Comparison of ENCODE assay signal across 1 cellular context in genomic region chr10:131088619-131089018, GRCh38.
A peak's percentile ranks its signal among the peaks of the same experiment; 100 is the strongest.
TF ChIP-seq lines count a peak whose summit lies in the region.

No MANE protein-coding gene starts in this region.

TF ChIP-seq in HepG2, 621 proteins besides CTCF, POLR2A, EP300 and RAD21:
- TF ChIP-seq IKZF4 (CRISPR knock-in tag; IDR thresholded peaks at IDR 0.05; ENCODE audit: borderline replicate concordance, low read depth, not compliant biosample characterization) (no peak), ZFAT (CRISPR knock-in tag; conservative IDR thresholded peaks at IDR 0.05) (no peak), ZNF569 (CRISPR knock-in tag; IDR thresholded peaks at IDR 0.05; ENCODE audit: borderline replicate concordance) (no peak), SAP130 (CRISPR knock-in tag; IDR thresholded peaks at IDR 0.05; ENCODE audit: low read depth) (no peak), JARID2 (CRISPR knock-in tag; IDR thresholded peaks at IDR 0.05; ENCODE audit: insufficient replicate concordance) (no peak), RFX3 (CRISPR knock-in tag; IDR thresholded peaks at IDR 0.05) (no peak), ISX (CRISPR knock-in tag; conservative IDR thresholded peaks at IDR 0.05) (no peak), FOXJ3 (CRISPR knock-in tag; IDR thresholded peaks at IDR 0.05; ENCODE audit: borderline replicate concordance) (no peak), AGO1 (IDR thresholded peaks at IDR 0.05; ENCODE audit: low read depth, low read length, poor library complexity, severe bottlenecking) (no peak), CSRNP2 (CRISPR knock-in tag; conservative IDR thresholded peaks at IDR 0.05; ENCODE audit: low read depth) (no peak), NFIB (CRISPR knock-in tag; IDR thresholded peaks at IDR 0.05; ENCODE audit: borderline replicate concordance) (no peak), PAF1 (CRISPR knock-in tag; IDR thresholded peaks at IDR 0.05) (no peak), MXI1 (IDR thresholded peaks at IDR 0.05; ENCODE audit: borderline replicate concordance, low read depth, low read length) (no peak), MAZ (IDR thresholded peaks at IDR 0.05; ENCODE audit: borderline replicate concordance, low read depth, low read length) (no peak), MAZ (CRISPR knock-in tag; IDR thresholded peaks at IDR 0.05; ENCODE audit: low read depth) (no peak), CREB1 (IDR thresholded peaks at IDR 0.05) (peak; percentile 85), CREB1 (CRISPR knock-in tag; IDR thresholded peaks at IDR 0.05) (no peak), FOXK2 (IDR thresholded peaks at IDR 0.05) (no peak), YEATS4 (CRISPR knock-in tag; IDR thresholded peaks at IDR 0.05; ENCODE audit: borderline replicate concordance) (no peak), ATF7 (IDR thresholded peaks at IDR 0.05) (peak; percentile 79), ATF7 (CRISPR knock-in tag; IDR thresholded peaks at IDR 0.05) (no peak)
- TF ChIP-seq, protein P1, sequence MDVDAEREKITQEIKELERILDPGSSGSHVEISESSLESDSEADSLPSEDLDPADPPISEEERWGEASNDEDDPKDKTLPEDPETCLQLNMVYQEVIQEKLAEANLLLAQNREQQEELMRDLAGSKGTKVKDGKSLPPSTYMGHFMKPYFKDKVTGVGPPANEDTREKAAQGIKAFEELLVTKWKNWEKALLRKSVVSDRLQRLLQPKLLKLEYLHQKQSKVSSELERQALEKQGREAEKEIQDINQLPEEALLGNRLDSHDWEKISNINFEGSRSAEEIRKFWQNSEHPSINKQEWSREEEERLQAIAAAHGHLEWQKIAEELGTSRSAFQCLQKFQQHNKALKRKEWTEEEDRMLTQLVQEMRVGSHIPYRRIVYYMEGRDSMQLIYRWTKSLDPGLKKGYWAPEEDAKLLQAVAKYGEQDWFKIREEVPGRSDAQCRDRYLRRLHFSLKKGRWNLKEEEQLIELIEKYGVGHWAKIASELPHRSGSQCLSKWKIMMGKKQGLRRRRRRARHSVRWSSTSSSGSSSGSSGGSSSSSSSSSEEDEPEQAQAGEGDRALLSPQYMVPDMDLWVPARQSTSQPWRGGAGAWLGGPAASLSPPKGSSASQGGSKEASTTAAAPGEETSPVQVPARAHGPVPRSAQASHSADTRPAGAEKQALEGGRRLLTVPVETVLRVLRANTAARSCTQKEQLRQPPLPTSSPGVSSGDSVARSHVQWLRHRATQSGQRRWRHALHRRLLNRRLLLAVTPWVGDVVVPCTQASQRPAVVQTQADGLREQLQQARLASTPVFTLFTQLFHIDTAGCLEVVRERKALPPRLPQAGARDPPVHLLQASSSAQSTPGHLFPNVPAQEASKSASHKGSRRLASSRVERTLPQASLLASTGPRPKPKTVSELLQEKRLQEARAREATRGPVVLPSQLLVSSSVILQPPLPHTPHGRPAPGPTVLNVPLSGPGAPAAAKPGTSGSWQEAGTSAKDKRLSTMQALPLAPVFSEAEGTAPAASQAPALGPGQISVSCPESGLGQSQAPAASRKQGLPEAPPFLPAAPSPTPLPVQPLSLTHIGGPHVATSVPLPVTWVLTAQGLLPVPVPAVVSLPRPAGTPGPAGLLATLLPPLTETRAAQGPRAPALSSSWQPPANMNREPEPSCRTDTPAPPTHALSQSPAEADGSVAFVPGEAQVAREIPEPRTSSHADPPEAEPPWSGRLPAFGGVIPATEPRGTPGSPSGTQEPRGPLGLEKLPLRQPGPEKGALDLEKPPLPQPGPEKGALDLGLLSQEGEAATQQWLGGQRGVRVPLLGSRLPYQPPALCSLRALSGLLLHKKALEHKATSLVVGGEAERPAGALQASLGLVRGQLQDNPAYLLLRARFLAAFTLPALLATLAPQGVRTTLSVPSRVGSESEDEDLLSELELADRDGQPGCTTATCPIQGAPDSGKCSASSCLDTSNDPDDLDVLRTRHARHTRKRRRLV (CRISPR knock-in tag; IDR thresholded peaks at IDR 0.05) = no peak
- TF ChIP-seq, protein P2, sequence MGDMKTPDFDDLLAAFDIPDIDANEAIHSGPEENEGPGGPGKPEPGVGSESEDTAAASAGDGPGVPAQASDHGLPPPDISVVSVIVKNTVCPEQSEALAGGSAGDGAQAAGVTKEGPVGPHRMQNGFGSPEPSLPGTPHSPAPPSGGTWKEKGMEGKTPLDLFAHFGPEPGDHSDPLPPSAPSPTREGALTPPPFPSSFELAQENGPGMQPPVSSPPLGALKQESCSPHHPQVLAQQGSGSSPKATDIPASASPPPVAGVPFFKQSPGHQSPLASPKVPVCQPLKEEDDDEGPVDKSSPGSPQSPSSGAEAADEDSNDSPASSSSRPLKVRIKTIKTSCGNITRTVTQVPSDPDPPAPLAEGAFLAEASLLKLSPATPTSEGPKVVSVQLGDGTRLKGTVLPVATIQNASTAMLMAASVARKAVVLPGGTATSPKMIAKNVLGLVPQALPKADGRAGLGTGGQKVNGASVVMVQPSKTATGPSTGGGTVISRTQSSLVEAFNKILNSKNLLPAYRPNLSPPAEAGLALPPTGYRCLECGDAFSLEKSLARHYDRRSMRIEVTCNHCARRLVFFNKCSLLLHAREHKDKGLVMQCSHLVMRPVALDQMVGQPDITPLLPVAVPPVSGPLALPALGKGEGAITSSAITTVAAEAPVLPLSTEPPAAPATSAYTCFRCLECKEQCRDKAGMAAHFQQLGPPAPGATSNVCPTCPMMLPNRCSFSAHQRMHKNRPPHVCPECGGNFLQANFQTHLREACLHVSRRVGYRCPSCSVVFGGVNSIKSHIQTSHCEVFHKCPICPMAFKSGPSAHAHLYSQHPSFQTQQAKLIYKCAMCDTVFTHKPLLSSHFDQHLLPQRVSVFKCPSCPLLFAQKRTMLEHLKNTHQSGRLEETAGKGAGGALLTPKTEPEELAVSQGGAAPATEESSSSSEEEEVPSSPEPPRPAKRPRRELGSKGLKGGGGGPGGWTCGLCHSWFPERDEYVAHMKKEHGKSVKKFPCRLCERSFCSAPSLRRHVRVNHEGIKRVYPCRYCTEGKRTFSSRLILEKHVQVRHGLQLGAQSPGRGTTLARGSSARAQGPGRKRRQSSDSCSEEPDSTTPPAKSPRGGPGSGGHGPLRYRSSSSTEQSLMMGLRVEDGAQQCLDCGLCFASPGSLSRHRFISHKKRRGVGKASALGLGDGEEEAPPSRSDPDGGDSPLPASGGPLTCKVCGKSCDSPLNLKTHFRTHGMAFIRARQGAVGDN (CRISPR knock-in tag; IDR thresholded peaks at IDR 0.05) = 0 out of 2 replicates have a peak, but pooled peaks have one; percentile 12
- TF ChIP-seq, protein P3, sequence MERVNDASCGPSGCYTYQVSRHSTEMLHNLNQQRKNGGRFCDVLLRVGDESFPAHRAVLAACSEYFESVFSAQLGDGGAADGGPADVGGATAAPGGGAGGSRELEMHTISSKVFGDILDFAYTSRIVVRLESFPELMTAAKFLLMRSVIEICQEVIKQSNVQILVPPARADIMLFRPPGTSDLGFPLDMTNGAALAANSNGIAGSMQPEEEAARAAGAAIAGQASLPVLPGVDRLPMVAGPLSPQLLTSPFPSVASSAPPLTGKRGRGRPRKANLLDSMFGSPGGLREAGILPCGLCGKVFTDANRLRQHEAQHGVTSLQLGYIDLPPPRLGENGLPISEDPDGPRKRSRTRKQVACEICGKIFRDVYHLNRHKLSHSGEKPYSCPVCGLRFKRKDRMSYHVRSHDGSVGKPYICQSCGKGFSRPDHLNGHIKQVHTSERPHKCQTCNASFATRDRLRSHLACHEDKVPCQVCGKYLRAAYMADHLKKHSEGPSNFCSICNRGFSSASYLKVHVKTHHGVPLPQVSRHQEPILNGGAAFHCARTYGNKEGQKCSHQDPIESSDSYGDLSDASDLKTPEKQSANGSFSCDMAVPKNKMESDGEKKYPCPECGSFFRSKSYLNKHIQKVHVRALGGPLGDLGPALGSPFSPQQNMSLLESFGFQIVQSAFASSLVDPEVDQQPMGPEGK (CRISPR knock-in tag; IDR thresholded peaks at IDR 0.05) = no peak
- TF ChIP-seq, protein P4, sequence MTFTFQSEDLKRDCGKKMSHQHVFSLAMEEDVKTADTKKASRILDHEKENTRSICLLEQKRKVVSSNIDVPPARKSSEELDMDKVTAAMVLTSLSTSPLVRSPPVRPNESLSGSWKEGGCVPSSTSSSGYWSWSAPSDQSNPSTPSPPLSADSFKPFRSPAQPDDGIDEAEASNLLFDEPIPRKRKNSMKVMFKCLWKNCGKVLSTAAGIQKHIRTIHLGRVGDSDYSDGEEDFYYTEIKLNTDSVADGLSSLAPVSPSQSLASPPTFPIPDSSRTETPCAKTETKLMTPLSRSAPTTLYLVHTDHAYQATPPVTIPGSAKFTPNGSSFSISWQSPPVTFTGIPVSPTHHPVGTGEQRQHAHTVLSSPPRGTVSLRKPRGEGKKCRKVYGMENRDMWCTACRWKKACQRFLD (CRISPR knock-in tag; IDR thresholded peaks at IDR 0.05; ENCODE audit: borderline replicate concordance) = no peak
- TF ChIP-seq, protein P5, sequence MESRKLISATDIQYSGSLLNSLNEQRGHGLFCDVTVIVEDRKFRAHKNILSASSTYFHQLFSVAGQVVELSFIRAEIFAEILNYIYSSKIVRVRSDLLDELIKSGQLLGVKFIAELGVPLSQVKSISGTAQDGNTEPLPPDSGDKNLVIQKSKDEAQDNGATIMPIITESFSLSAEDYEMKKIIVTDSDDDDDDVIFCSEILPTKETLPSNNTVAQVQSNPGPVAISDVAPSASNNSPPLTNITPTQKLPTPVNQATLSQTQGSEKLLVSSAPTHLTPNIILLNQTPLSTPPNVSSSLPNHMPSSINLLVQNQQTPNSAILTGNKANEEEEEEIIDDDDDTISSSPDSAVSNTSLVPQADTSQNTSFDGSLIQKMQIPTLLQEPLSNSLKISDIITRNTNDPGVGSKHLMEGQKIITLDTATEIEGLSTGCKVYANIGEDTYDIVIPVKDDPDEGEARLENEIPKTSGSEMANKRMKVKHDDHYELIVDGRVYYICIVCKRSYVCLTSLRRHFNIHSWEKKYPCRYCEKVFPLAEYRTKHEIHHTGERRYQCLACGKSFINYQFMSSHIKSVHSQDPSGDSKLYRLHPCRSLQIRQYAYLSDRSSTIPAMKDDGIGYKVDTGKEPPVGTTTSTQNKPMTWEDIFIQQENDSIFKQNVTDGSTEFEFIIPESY (CRISPR knock-in tag; IDR thresholded peaks at IDR 0.05) = peak; percentile 42; the same call in 1 of the 2 replicates
- TF ChIP-seq, protein P6, sequence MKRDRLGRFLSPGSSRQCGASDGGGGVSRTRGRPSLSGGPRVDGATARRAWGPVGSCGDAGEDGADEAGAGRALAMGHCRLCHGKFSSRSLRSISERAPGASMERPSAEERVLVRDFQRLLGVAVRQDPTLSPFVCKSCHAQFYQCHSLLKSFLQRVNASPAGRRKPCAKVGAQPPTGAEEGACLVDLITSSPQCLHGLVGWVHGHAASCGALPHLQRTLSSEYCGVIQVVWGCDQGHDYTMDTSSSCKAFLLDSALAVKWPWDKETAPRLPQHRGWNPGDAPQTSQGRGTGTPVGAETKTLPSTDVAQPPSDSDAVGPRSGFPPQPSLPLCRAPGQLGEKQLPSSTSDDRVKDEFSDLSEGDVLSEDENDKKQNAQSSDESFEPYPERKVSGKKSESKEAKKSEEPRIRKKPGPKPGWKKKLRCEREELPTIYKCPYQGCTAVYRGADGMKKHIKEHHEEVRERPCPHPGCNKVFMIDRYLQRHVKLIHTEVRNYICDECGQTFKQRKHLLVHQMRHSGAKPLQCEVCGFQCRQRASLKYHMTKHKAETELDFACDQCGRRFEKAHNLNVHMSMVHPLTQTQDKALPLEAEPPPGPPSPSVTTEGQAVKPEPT (CRISPR knock-in tag; IDR thresholded peaks at IDR 0.05; ENCODE audit: low read depth) = no peak
TF ChIP-seq in HepG2: peak in this region for 4.
